In genomic region chr3:197333901-197334639, GRCh38 we compare ENCODE assay signal across 20 cellular contexts. TPM values are rescaled to one million over a fixed set of nuclear protein-coding genes. Genes with fewer than 3 reads are reported as not detected.
DNase-seq lines count a peak whose midpoint lies in the region; ATAC-seq and TF ChIP-seq lines count a peak whose summit lies in the region.
"Had no signal": no experiment of that assay in that cellular context is flagged by ENCODE, and none has a peak within 500 bp of the region (broad histone marks: within the 10 kb centered on the region; RNA-seq: fewer than 3 reads in every experiment).

No MANE protein-coding gene starts in this region.

- H3K9me3 ChIP-seq in upper lobe of right lung, result no peaks in the 10 kb centered on the region
- H3K9me3 ChIP-seq: adrenal gland, BLaER1, pancreas had no signal

- H3K36me3 ChIP-seq in upper lobe of right lung, result no peaks in the 10 kb centered on the region
- H3K36me3 ChIP-seq: adrenal gland, BLaER1, pancreas had no signal

- WGBS in lower leg skin, 2 donors, result 79 to 88% methylated on average over 11 of the region's 11 CpGs

- no peak overlapping the region for H3K27ac ChIP-seq in upper lobe of right lung
- H3K27ac ChIP-seq: adrenal gland, BLaER1, pancreas had no signal

- no peaks in the 10 kb centered on the region for H3K4me1 ChIP-seq in upper lobe of right lung
- H3K4me1 ChIP-seq: adrenal gland, pancreas had no signal

- H3K4me3 ChIP-seq in lower leg skin (ENCODE audit: low read depth, poor library complexity, severe bottlenecking) (no peak overlapping the region), upper lobe of right lung (no peak overlapping the region)
- H3K4me3 ChIP-seq: adrenal gland, BLaER1, pancreas had no signal

- ATAC-seq in upper lobe of right lung, result peak; percentile 78
- ATAC-seq: left colon, pancreas had no signal

- H3K27me3 ChIP-seq in upper lobe of right lung, result no peaks in the 10 kb centered on the region
- H3K27me3 ChIP-seq: adrenal gland, BLaER1, pancreas had no signal

- intact Hi-C loops in lower leg skin (cut with DNase I; ENCODE audit: low total_unique reads), result no loop called here
- intact Hi-C loops in upper lobe of right lung (cut with DNase I), result no loop called here

- DNase-seq in NCI-H510A treated with DMSO at 0.1 percent for 48 hours (lab: John Stamatoyannopoulos, UW), result peak; percentile 48
- DNase-seq in NCI-H510A (lab: John Stamatoyannopoulos, UW), result no peak
- peak; percentile 80 for DNase-seq in astrocyte of the hippocampus (ENCODE audit: low read depth, low spot score)
- DNase-seq in lower leg skin (ENCODE audit: low spot score in 2 of 2), result peak; percentile 7 to 31
- DNase-seq in upper lobe of right lung, result peak; percentile 57
- no peak for DNase-seq in NCI-H1694 (lab: John Stamatoyannopoulos, UW)
- no peak for DNase-seq in GM10266 (ENCODE audit: extremely low spot score)
- DNase-seq in activated T-cell treated with anti-CD3 and anti-CD28 coated beads for 4 hours, result no peak
- DNase-seq: 8988T; activated effector memory CD4-positive, alpha-beta T cell treated with anti-CD3 and anti-CD28 coated beads, Interleukin-2, amount 50 U/mL, for 16 hours; adrenal gland; foreskin fibroblast; left colon; NCI-H1092 treated with DMSO at 0.1 percent for 48 hours; NCI-H226; pancreas; SHP77; stimulated activated CD4-positive, alpha-beta T cell treated with anti-CD3 and anti-CD28 coated beads, Interleukin-4, amount 100 ng/mL, for 24 hours; T-helper 2 cell had no signal

- TF ChIP-seq POLR2A in lower leg skin (IDR thresholded peaks at IDR 0.05), result no peak

- TF ChIP-seq CTCF in lower leg skin (IDR thresholded peaks at IDR 0.05) (no peak), upper lobe of right lung (IDR thresholded peaks at IDR 0.05) (no peak), GM10266 (IDR thresholded peaks at IDR 0.05; ENCODE audit: control insufficient read depth, insufficient read depth, low read depth, missing control alignments) (no peak)

RNA-seq across cellular contexts. Expression of gene DLG1, which starts 35.7 kb away (rescaled TPM):
- total RNA-seq in lower leg skin, result 10 to 100 TPM; 71.4 to 96.7 (median 88.5) TPM
- 77.5 TPM for total RNA-seq in upper lobe of right lung

Comparison
In these comparisons a context has a peak if more than half of its experiments do, and no peak if none do; other contexts are left out.
1. DNase-seq: peak in NCI-H510A treated with DMSO at 0.1 percent for 48 hours (single experiment), astrocyte of the hippocampus (single experiment), lower leg skin (2 of 2) and upper lobe of right lung (single experiment); none in NCI-H510A (single experiment), NCI-H1694 (single experiment), GM10266 (single experiment) and activated T-cell treated with anti-CD3 and anti-CD28 coated beads for 4 hours (single experiment).